ENCODE assay signal across 19 cellular contexts in the genomic region with DNA sequence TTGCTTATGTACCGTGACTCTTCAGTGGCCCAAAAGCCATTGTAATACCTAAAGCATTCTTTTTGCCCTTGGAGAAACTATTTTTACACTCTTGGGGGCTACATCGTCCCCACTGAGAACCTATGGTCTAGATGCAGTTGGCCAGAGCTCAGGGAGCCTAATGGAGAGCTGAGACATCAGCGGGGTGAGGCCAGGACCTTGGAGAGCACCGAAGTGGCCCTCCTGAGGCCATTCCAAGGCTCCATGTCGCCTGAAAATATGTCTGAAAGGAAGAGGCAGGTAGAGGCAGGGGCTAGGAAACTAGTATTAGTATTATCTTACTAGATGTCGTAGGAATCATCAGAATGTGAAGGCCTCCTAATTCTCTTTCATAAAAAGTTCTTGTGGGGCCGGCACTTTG. TPM values are rescaled to one million over a fixed set of nuclear protein-coding genes. Genes with fewer than 3 reads are reported as not detected.
DNase-seq lines count a peak whose midpoint lies in the region; TF ChIP-seq lines count a peak whose summit lies in the region.
"Had no signal": no experiment of that assay in that cellular context is flagged by ENCODE, and none has a peak within 500 bp of the region (broad histone marks: within the 10 kb centered on the region; RNA-seq: fewer than 3 reads in every experiment).

No MANE protein-coding gene starts in this region.

- H2AFZ ChIP-seq in neuronal stem cell (ENCODE audit: low read length), result no peak overlapping the region

- DNase-seq in AG20443 (ENCODE audit: low spot score) (peak; percentile 40), iPS-NIHi7 (ENCODE audit: extremely low spot score) (peak; percentile 81), COR-L47 (lab: John Stamatoyannopoulos, UW) (no peak), neuronal stem cell (ENCODE audit: low spot score) (no peak), MG63 (no peak)
- DNase-seq: foreskin melanocyte; hypothalamus; IMR-90; MV-4-11; NCI-H187 treated with DMSO at 0.1 percent for 48 hours; ovary; Peyer's patch; stimulated activated naive CD8-positive, alpha-beta T cell treated with anti-CD3 and anti-CD28 coated beads, Interleukin-15, Interleukin-2, amounts not matched to agents 100 U/mL and 50 U/mL, for 24 hours; T-helper 9 cell had no signal

- H3K18ac ChIP-seq in neuronal stem cell (ENCODE audit: low read length), result no peak overlapping the region

- H3K23ac ChIP-seq in neuronal stem cell (ENCODE audit: low read depth, low read length, poor library complexity), result no peak overlapping the region

- no peak overlapping the region for H3K4me2 ChIP-seq in neuronal stem cell (ENCODE audit: insufficient read depth, low read length, poor library complexity, severe bottlenecking)

- no peak overlapping the region for H4K91ac ChIP-seq in neuronal stem cell (ENCODE audit: low read depth, low read length, poor library complexity)

- no peak overlapping the region for H2AK5ac ChIP-seq in neuronal stem cell (ENCODE audit: low read depth, low read length)

- H3K27me3 ChIP-seq in neuronal stem cell (ENCODE audit: control insufficient read depth in 3 of 3, insufficient read depth in 3 of 3, low read depth in 1 of 3, low read length in 3 of 3) (peaks cover 0 to 52% (median 0%) of the 10 kb centered on the region in 3 experiments), MG63 (peaks cover 27% of the 10 kb centered on the region)
- H3K27me3 ChIP-seq: ovary, Peyer's patch had no signal

- H2BK15ac ChIP-seq in neuronal stem cell (ENCODE audit: low read length), result no peak overlapping the region

- no CpG with 5 or more reads among the region's 7 CpGs for WGBS in neuronal stem cell (ENCODE audit: extremely low coverage in 2 of 2, insufficient read length in 2 of 2, insufficient replicate concordance in 1 of 2), 2 donors

- H2BK12ac ChIP-seq in neuronal stem cell (ENCODE audit: low read length), result no peak overlapping the region

- H3K9ac ChIP-seq in neuronal stem cell (ENCODE audit: low read depth, low read length, poor library complexity), result no peak overlapping the region

- no peaks in the 10 kb centered on the region for H3K79me1 ChIP-seq in neuronal stem cell (ENCODE audit: low read depth, low read length)

- no peak overlapping the region for H3K27ac ChIP-seq in neuronal stem cell (replicated peaks; ENCODE audit: low read length)
- H3K27ac ChIP-seq: ovary, Peyer's patch, SK-N-MC had no signal

- H3K4me3 ChIP-seq in neuronal stem cell (ENCODE audit: low read length in 2 of 2), result no peak overlapping the region
- no peak overlapping the region for H3K4me3 ChIP-seq in MG63
- H3K4me3 ChIP-seq: HAP-1, ovary, Peyer's patch, SK-N-MC had no signal

- no peak overlapping the region for H3K14ac ChIP-seq in neuronal stem cell (ENCODE audit: low read length)

- H3K9me3 ChIP-seq in neuronal stem cell (replicated peaks in 1 of 2; ENCODE audit: control insufficient read depth in 2 of 2, insufficient read depth in 1 of 2, low read depth in 1 of 2, low read length in 2 of 2), result no peaks in the 10 kb centered on the region
- no peaks in the 10 kb centered on the region for H3K9me3 ChIP-seq in MG63
- H3K9me3 ChIP-seq: HAP-1, ovary, Peyer's patch had no signal

- H3K36me3 ChIP-seq in neuronal stem cell (replicated peaks in 1 of 2; ENCODE audit: control insufficient read depth in 2 of 2, insufficient read depth in 2 of 2, low read length in 2 of 2) (no peaks in the 10 kb centered on the region), MG63 (no peaks in the 10 kb centered on the region)
- H3K36me3 ChIP-seq: HAP-1, ovary, Peyer's patch had no signal

- no peak overlapping the region for H4K8ac ChIP-seq in neuronal stem cell (ENCODE audit: low read depth, low read length)

- H3K4ac ChIP-seq in neuronal stem cell (ENCODE audit: low read length), result no peak overlapping the region

- H2BK5ac ChIP-seq in neuronal stem cell (ENCODE audit: low read length), result no peak overlapping the region

- no peaks in the 10 kb centered on the region for H3K4me1 ChIP-seq in neuronal stem cell (ENCODE audit: control insufficient read depth in 2 of 2, insufficient read depth in 1 of 2, low read depth in 1 of 2, low read length in 2 of 2)
- H3K4me1 ChIP-seq: HAP-1, Peyer's patch had no signal

- no peak overlapping the region for H2BK120ac ChIP-seq in neuronal stem cell (ENCODE audit: low read depth, low read length)

TF ChIP-seq in PFSK-1, 5 proteins besides CTCF, POLR2A, EP300 and RAD21:
- TF ChIP-seq, protein P1, sequence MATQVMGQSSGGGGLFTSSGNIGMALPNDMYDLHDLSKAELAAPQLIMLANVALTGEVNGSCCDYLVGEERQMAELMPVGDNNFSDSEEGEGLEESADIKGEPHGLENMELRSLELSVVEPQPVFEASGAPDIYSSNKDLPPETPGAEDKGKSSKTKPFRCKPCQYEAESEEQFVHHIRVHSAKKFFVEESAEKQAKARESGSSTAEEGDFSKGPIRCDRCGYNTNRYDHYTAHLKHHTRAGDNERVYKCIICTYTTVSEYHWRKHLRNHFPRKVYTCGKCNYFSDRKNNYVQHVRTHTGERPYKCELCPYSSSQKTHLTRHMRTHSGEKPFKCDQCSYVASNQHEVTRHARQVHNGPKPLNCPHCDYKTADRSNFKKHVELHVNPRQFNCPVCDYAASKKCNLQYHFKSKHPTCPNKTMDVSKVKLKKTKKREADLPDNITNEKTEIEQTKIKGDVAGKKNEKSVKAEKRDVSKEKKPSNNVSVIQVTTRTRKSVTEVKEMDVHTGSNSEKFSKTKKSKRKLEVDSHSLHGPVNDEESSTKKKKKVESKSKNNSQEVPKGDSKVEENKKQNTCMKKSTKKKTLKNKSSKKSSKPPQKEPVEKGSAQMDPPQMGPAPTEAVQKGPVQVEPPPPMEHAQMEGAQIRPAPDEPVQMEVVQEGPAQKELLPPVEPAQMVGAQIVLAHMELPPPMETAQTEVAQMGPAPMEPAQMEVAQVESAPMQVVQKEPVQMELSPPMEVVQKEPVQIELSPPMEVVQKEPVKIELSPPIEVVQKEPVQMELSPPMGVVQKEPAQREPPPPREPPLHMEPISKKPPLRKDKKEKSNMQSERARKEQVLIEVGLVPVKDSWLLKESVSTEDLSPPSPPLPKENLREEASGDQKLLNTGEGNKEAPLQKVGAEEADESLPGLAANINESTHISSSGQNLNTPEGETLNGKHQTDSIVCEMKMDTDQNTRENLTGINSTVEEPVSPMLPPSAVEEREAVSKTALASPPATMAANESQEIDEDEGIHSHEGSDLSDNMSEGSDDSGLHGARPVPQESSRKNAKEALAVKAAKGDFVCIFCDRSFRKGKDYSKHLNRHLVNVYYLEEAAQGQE (IDR thresholded peaks at IDR 0.05; ENCODE audit: insufficient read depth in 1 of 2, low read depth in 2 of 2, low read length in 2 of 2), result peak; percentile 88 to 94
- TF ChIP-seq FOXP2 (optimal IDR thresholded peaks at IDR 0.05; ENCODE audit: borderline replicate concordance, extremely low read depth, extremely low read length, insufficient read depth), result no peak

RNA-seq across cellular contexts. Expression of gene PKD2L1, which starts 4.9 kb away (rescaled TPM):
- not detected for polyA plus RNA-seq in PFSK-1 (2012; ENCODE audit: insufficient read length, low read depth)
- polyA plus RNA-seq in neuronal stem cell (2013, experiment 1 of 2), result 0.01 TPM
- 0.10 TPM for polyA plus RNA-seq in neuronal stem cell (2013, experiment 2 of 2)
- total RNA-seq in MG63 (2014; rRNA removed; shearing (Covaris generic); ENCODE audit: low replicate concordance), result not detected in 2 replicates
- total RNA-seq: bronchial epithelial cell, IMR-90, Peyer's patch, sciatic nerve had no signal
- polyA plus RNA-seq: IMR-90 had no signal

RNA-seq across cellular contexts. Expression of gene SCD, which starts 21.9 kb away (rescaled TPM):
- polyA plus RNA-seq in PFSK-1 (2012; ENCODE audit: insufficient read length, low read depth), result 94.4 TPM
- 373 TPM for polyA plus RNA-seq in neuronal stem cell (2013, experiment 1 of 2)
- polyA plus RNA-seq in neuronal stem cell (2013, experiment 2 of 2), result 380 TPM
- total RNA-seq in MG63 (2014; rRNA removed; shearing (Covaris generic); ENCODE audit: low replicate concordance), result 48.8 and 56.3 TPM in 2 replicates

RNA-seq across cellular contexts. Expression of gene BLOC1S2, which starts 38.7 kb away (rescaled TPM):
- 41.0 TPM for polyA plus RNA-seq in PFSK-1 (2012; ENCODE audit: insufficient read length, low read depth)
- polyA plus RNA-seq in neuronal stem cell (2013, experiment 1 of 2), result 52.9 TPM
- 52.4 TPM for polyA plus RNA-seq in neuronal stem cell (2013, experiment 2 of 2)
- total RNA-seq in MG63 (2014; rRNA removed; shearing (Covaris generic); ENCODE audit: low replicate concordance), result 43.0 and 74.3 TPM in 2 replicates

RNA-seq across cellular contexts. Expression of gene CWF19L1, which starts 57.7 kb away (rescaled TPM):
- 13.3 TPM for polyA plus RNA-seq in PFSK-1 (2012; ENCODE audit: insufficient read length, low read depth)
- polyA plus RNA-seq in neuronal stem cell (2013, experiment 1 of 2), result 15.5 TPM
- polyA plus RNA-seq in neuronal stem cell (2013, experiment 2 of 2), result 14.3 TPM
- total RNA-seq in MG63 (2014; rRNA removed; shearing (Covaris generic); ENCODE audit: low replicate concordance), result 28.8 and 33.5 TPM in 2 replicates

Comparison
In these comparisons a context has a peak if more than half of its experiments do, and no peak if none do; other contexts are left out.
1. DNase-seq: peak in AG20443 (single experiment) and iPS-NIHi7 (single experiment); none in COR-L47 (single experiment), neuronal stem cell (single experiment) and MG63 (single experiment).